In the genomic region with DNA sequence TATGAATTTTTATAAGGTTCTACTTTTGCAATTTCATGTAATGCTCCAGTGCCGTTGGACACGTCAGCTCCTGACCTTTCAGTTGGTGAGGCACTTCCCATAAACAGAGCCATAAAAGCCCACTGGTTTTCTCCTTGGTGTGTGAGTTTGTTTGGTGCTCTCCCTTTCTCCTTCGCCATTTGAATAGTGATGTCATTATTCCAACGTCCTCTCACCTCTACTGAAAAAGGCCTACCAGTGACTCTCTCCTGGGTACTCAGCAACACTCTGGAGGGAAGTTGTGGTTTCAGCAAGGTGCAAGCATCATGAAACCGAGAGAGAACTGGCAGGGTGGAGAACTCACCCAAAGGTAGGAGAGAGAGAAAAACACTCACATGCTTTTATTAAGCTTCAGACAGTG, we compare ENCODE assay signal across 10 cellular contexts. TPM values are rescaled to one million over a fixed set of nuclear protein-coding genes. Genes with fewer than 3 reads are reported as not detected.
DNase-seq lines count a peak whose midpoint lies in the region; ATAC-seq and TF ChIP-seq lines count a peak whose summit lies in the region.
"Had no signal": no experiment of that assay in that cellular context is flagged by ENCODE, and none has a peak within 500 bp of the region (broad histone marks: within the 10 kb centered on the region; RNA-seq: fewer than 3 reads in every experiment).

No MANE protein-coding gene starts in this region.

- H3K27me3 ChIP-seq in neural progenitor cell = no peaks in the 10 kb centered on the region

- no peaks in the 10 kb centered on the region for H4K20me1 ChIP-seq in neural progenitor cell (ENCODE audit: low read depth)

- no peaks in the 10 kb centered on the region for H3K36me3 Mint-ChIP-seq in activated naive CD4-positive, alpha-beta T cell treated with anti-CD3 and anti-CD28 coated beads for 36 hours (ENCODE audit: low read depth)
- peaks cover 6% of the 10 kb centered on the region for H3K36me3 Mint-ChIP-seq in T-helper 17 cell (ENCODE audit: low read depth)
- no peaks in the 10 kb centered on the region for H3K36me3 Mint-ChIP-seq in stimulated activated naive B cell treated with anti-CD40 and anti-IgM and Interleukin-4, amounts not matched to agents 10 μg/mL and 1 μg/mL and 100 μg/mL, for 72 hours
- H3K36me3 Mint-ChIP-seq in neural progenitor cell = no peaks in the 10 kb centered on the region

- peaks cover 22% of the 10 kb centered on the region for H3K4me1 Mint-ChIP-seq in activated naive CD4-positive, alpha-beta T cell treated with anti-CD3 and anti-CD28 coated beads for 36 hours (ENCODE audit: low read depth)
- H3K4me1 Mint-ChIP-seq in T-helper 17 cell (peaks cover 12% of the 10 kb centered on the region), neural progenitor cell (no peaks in the 10 kb centered on the region)
- H3K4me1 Mint-ChIP-seq in stimulated activated naive B cell treated with anti-CD40 and anti-IgM and Interleukin-4, amounts not matched to agents 10 μg/mL and 1 μg/mL and 100 μg/mL, for 72 hours = peaks cover 38 to 70% of the 10 kb centered on the region in 2 donors

- H3K79me2 ChIP-seq in neural progenitor cell (ENCODE audit: low read depth) = no peaks in the 10 kb centered on the region

- CTCF ChIA-PET in activated naive CD4-positive, alpha-beta T cell treated with anti-CD3 and anti-CD28 coated beads for 36 hours (lab: Charles Lee) = interaction anchor here (1.1 to 1.4 kb wide), 2 partner anchors 51 to 170 kb away, joined by 3 to 4 read pairs; no protein-coding TSS in a partner anchor
- CTCF ChIA-PET in HEK293T (lab: Yijun Ruan, JAX) = no interaction called here

- no peak overlapping the region for H3K9ac ChIP-seq in neural progenitor cell

- H3K9me3 Mint-ChIP-seq in activated naive CD4-positive, alpha-beta T cell treated with anti-CD3 and anti-CD28 coated beads for 36 hours = no peaks in the 10 kb centered on the region
- no peaks in the 10 kb centered on the region for H3K9me3 Mint-ChIP-seq in stimulated activated naive B cell treated with anti-CD40 and anti-IgM and Interleukin-4, amounts not matched to agents 10 μg/mL and 1 μg/mL and 100 μg/mL, for 72 hours
- peaks cover 3% of the 10 kb centered on the region for H3K9me3 Mint-ChIP-seq in neural progenitor cell

- intact Hi-C loops in activated naive CD4-positive, alpha-beta T cell treated with anti-CD3 and anti-CD28 coated beads for 36 hours (cut with micrococcal nuclease) = loop anchor here (1.0 to 5.0 kb wide), 6 partner anchors 9 to 247 kb away; no protein-coding TSS in a partner anchor

- ATAC-seq in HG02870 (IDR thresholded peaks at IDR 0.05; ENCODE audit: unreplicated experiment) (peak; percentile 71), T-helper 17 cell (peak; percentile 68)
- ATAC-seq in stimulated activated naive B cell treated with anti-CD40 and anti-IgM and Interleukin-4, amounts not matched to agents 10 μg/mL and 1 μg/mL and 100 μg/mL, for 72 hours (replicated peaks) = peak; percentile 92 to 94

- no peak overlapping the region for H3K27ac ChIP-seq in neural progenitor cell
- H3K27ac ChIP-seq: C4-2B, coronary artery had no signal

- H3K9me3 ChIP-seq in T-helper 17 cell (ENCODE audit: control insufficient read depth, low read length, poor library complexity, severe bottlenecking) = no peaks in the 10 kb centered on the region
- H3K9me3 ChIP-seq in neural progenitor cell (ENCODE audit: low read depth) = no peaks in the 10 kb centered on the region

- no peak overlapping the region for H3K4me3 Mint-ChIP-seq in activated naive CD4-positive, alpha-beta T cell treated with anti-CD3 and anti-CD28 coated beads for 36 hours
- no peak overlapping the region for H3K4me3 Mint-ChIP-seq in T-helper 17 cell
- H3K4me3 Mint-ChIP-seq in stimulated activated naive B cell treated with anti-CD40 and anti-IgM and Interleukin-4, amounts not matched to agents 10 μg/mL and 1 μg/mL and 100 μg/mL, for 72 hours = peak overlapping the region in 1 of 2 donors; percentile 19
- no peak overlapping the region for H3K4me3 Mint-ChIP-seq in neural progenitor cell

- H3K4me3 ChIP-seq in neural progenitor cell = no peak overlapping the region
- H3K4me3 ChIP-seq: coronary artery had no signal

- peak; percentile 77 for DNase-seq in activated naive CD4-positive, alpha-beta T cell treated with anti-CD3 and anti-CD28 coated beads for 36 hours
- no peak for DNase-seq in activated naive CD4-positive, alpha-beta T cell (lab: John Stamatoyannopoulos, UW)
- no peak for DNase-seq in T-helper 17 cell
- DNase-seq in stimulated activated naive B cell treated with anti-CD40 and anti-IgM and Interleukin-4, amounts not matched to agents 10 μg/mL and 1 μg/mL and 100 μg/mL, for 72 hours = peak; percentile 85
- DNase-seq in cortex of kidney (lab: John Stamatoyannopoulos, UW) = no peak
- DNase-seq in neural progenitor cell (ENCODE audit: low spot score) = no peak
- DNase-seq in HEK293T (ENCODE audit: extremely low spot score) = no peak

- no peak for TF ChIP-seq CTCF in neural progenitor cell (IDR thresholded peaks at IDR 0.05)

- no peaks in the 10 kb centered on the region for H3K4me1 ChIP-seq in neural progenitor cell

- H2AFZ ChIP-seq in neural progenitor cell (replicated peaks) = no peak overlapping the region

- no peak overlapping the region for H3K4me2 ChIP-seq in neural progenitor cell

- H3K36me3 ChIP-seq in neural progenitor cell = no peaks in the 10 kb centered on the region

- peaks cover 11% of the 10 kb centered on the region for H3K27me3 Mint-ChIP-seq in activated naive CD4-positive, alpha-beta T cell treated with anti-CD3 and anti-CD28 coated beads for 36 hours (ENCODE audit: low read depth)
- peaks cover 14% of the 10 kb centered on the region for H3K27me3 Mint-ChIP-seq in T-helper 17 cell
- no peaks in the 10 kb centered on the region for H3K27me3 Mint-ChIP-seq in stimulated activated naive B cell treated with anti-CD40 and anti-IgM and Interleukin-4, amounts not matched to agents 10 μg/mL and 1 μg/mL and 100 μg/mL, for 72 hours
- peaks cover 6% of the 10 kb centered on the region for H3K27me3 Mint-ChIP-seq in neural progenitor cell (ENCODE audit: insufficient read depth, low read depth)

- POLR2A ChIA-PET in HEK293T (lab: Yijun Ruan, JAX) = no interaction called here

- H3F3A ChIP-seq in neural progenitor cell (ENCODE audit: low read depth) = no peaks in the 10 kb centered on the region

- H3K27ac Mint-ChIP-seq in activated naive CD4-positive, alpha-beta T cell treated with anti-CD3 and anti-CD28 coated beads for 36 hours = no peak overlapping the region
- H3K27ac Mint-ChIP-seq in T-helper 17 cell (no peak overlapping the region), neural progenitor cell (no peak overlapping the region)
- peak overlapping the region; percentile 75 for H3K27ac Mint-ChIP-seq in stimulated activated naive B cell treated with anti-CD40 and anti-IgM and Interleukin-4, amounts not matched to agents 10 μg/mL and 1 μg/mL and 100 μg/mL, for 72 hours

TF ChIP-seq in HEK293T, 16 proteins besides CTCF, POLR2A, EP300 and RAD21:
- TF ChIP-seq BHLHE40 (IDR thresholded peaks at IDR 0.05; ENCODE audit: borderline replicate concordance) (no peak), ELF4 (IDR thresholded peaks at IDR 0.05) (no peak), L3MBTL2 (conservative IDR thresholded peaks at IDR 0.05) (no peak), CTBP1 (IDR thresholded peaks at IDR 0.05; ENCODE audit: borderline replicate concordance) (no peak), FOXK2 (IDR thresholded peaks at IDR 0.05) (no peak), ARNT (IDR thresholded peaks at IDR 0.05) (no peak), ZNF384 (IDR thresholded peaks at IDR 0.05) (no peak), FOXA1 (IDR thresholded peaks at IDR 0.05) (no peak), HDGF (IDR thresholded peaks at IDR 0.05; ENCODE audit: borderline replicate concordance) (no peak)

RNA-seq across cellular contexts. Expression of a gene that starts 29.6 kb away (rescaled TPM):
- not detected for total RNA-seq in activated naive CD4-positive, alpha-beta T cell treated with anti-CD3 and anti-CD28 coated beads for 36 hours
- total RNA-seq in T-helper 17 cell (not detected), neural progenitor cell (ENCODE audit: low replicate concordance) (0.15 TPM in 1 of 2 replicates, not detected in the other)

Comparison
In these comparisons a context has a peak if more than half of its experiments do, and no peak if none do; other contexts are left out.
1. DNase-seq: peak in activated naive CD4-positive, alpha-beta T cell treated with anti-CD3 and anti-CD28 coated beads for 36 hours (single experiment) and stimulated activated naive B cell treated with anti-CD40 and anti-IgM and Interleukin-4, amounts not matched to agents 10 μg/mL and 1 μg/mL and 100 μg/mL, for 72 hours (single experiment); none in activated naive CD4-positive, alpha-beta T cell (0 of 4), T-helper 17 cell (0 of 3), cortex of kidney (single experiment), neural progenitor cell (single experiment) and HEK293T (single experiment).
2. Peak in every context shown above with its lines, with median percentiles within 50 percentile points of each other: ATAC-seq.